ENCODE assay signal across 1 cellular context in genomic region chr19:44002566-44003460, GRCh38.
TF ChIP-seq lines count a peak whose summit lies in the region.

TSS of gene ZNF230 (plus strand) at chr19:44002957. CDS start at chr19:44007079, 4,122 bp downstream.

TF ChIP-seq in HEK293, 187 proteins besides CTCF, POLR2A, EP300 and RAD21 (continued from another document):
- TF ChIP-seq ZNF148 (tag by site-specific recombination; IDR thresholded peaks at IDR 0.05; ENCODE audit: borderline replicate concordance): no peak
- TF ChIP-seq ZFP41 (tag by site-specific recombination; IDR thresholded peaks at IDR 0.05; ENCODE audit: borderline replicate concordance): no peak
- no peak; the same call in 1 of the 2 replicates for TF ChIP-seq ZNF792 (tag by site-specific recombination; IDR thresholded peaks at IDR 0.05)
- no peak for TF ChIP-seq ZNF830 (tag by site-specific recombination; IDR thresholded peaks at IDR 0.05; ENCODE audit: low read depth)
- TF ChIP-seq BCL11A (tag by site-specific recombination; IDR thresholded peaks at IDR 0.05; ENCODE audit: low read depth): peak; percentile 34; the same call in 1 of the 2 replicates
- 0 out of 2 replicates have a peak, but pooled peaks have one; percentile 20 for TF ChIP-seq ZNF146 (tag by site-specific recombination; IDR thresholded peaks at IDR 0.05)
- TF ChIP-seq ZNF449 (tag by site-specific recombination; IDR thresholded peaks at IDR 0.05): no peak; the same call in none of the 2 replicates
- no peak for TF ChIP-seq RBAK (tag by site-specific recombination; IDR thresholded peaks at IDR 0.05)
- peak; percentile 92 for TF ChIP-seq ZNF660 (tag by site-specific recombination; IDR thresholded peaks at IDR 0.05)
- peak; percentile 50; the same call in 1 of the 2 replicates for TF ChIP-seq ZNF341 (tag by site-specific recombination; IDR thresholded peaks at IDR 0.05; ENCODE audit: low read depth)
- TF ChIP-seq IKZF3 (tag by site-specific recombination; IDR thresholded peaks at IDR 0.05): peak; percentile 95
- no peak for TF ChIP-seq ZNF302 (tag by site-specific recombination; IDR thresholded peaks at IDR 0.05; ENCODE audit: low read depth)
- TF ChIP-seq ZNF514 (tag by site-specific recombination; IDR thresholded peaks at IDR 0.05): no peak
- no peak for TF ChIP-seq ZNF704 (tag by site-specific recombination; IDR thresholded peaks at IDR 0.05)
- TF ChIP-seq ATF2 (tag by site-specific recombination; IDR thresholded peaks at IDR 0.05; ENCODE audit: low read depth): no peak
- 0 out of 2 replicates have a peak, but pooled peaks have one; percentile 6 for TF ChIP-seq ZNF664 (tag by site-specific recombination; IDR thresholded peaks at IDR 0.05)
- TF ChIP-seq ZNF561 (tag by site-specific recombination; IDR thresholded peaks at IDR 0.05; ENCODE audit: borderline replicate concordance): no peak; the same call in 1 of the 2 replicates
- peak; percentile 81 for TF ChIP-seq ZBTB10 (tag by site-specific recombination; IDR thresholded peaks at IDR 0.05)
- no peak for TF ChIP-seq ZNF560 (tag by site-specific recombination; IDR thresholded peaks at IDR 0.05; ENCODE audit: borderline replicate concordance)
- TF ChIP-seq PBX3 (CRISPR knock-in tag; IDR thresholded peaks at IDR 0.05): 0 out of 2 replicates have a peak, but pooled peaks have one; percentile 23
- TF ChIP-seq ZNF292 (tag by site-specific recombination; IDR thresholded peaks at IDR 0.05; ENCODE audit: borderline replicate concordance, low read depth): no peak
- TF ChIP-seq ZNF211 (tag by site-specific recombination; IDR thresholded peaks at IDR 0.05; ENCODE audit: low read depth): no peak
- TF ChIP-seq ZNF521 (tag by site-specific recombination; IDR thresholded peaks at IDR 0.05): no peak
- no peak for TF ChIP-seq ZNF837 (tag by site-specific recombination; IDR thresholded peaks at IDR 0.05)
- no peak for TF ChIP-seq SALL2 (tag by site-specific recombination; IDR thresholded peaks at IDR 0.05; ENCODE audit: borderline replicate concordance)
- peak; percentile 33 for TF ChIP-seq KLF16 (tag by site-specific recombination; IDR thresholded peaks at IDR 0.05)
- TF ChIP-seq ZNF350 (tag by site-specific recombination; IDR thresholded peaks at IDR 0.05): no peak
- TF ChIP-seq ZNF311 (tag by site-specific recombination; IDR thresholded peaks at IDR 0.05; ENCODE audit: borderline replicate concordance): no peak
- peak; percentile 4 for TF ChIP-seq ZFHX2 (tag by site-specific recombination; conservative IDR thresholded peaks at IDR 0.05)
- no peak for TF ChIP-seq ZNF280C (tag by site-specific recombination; IDR thresholded peaks at IDR 0.05)
- TF ChIP-seq ZNF549 (tag by site-specific recombination; IDR thresholded peaks at IDR 0.05): no peak
- TF ChIP-seq KLF7 (tag by site-specific recombination; IDR thresholded peaks at IDR 0.05; ENCODE audit: borderline replicate concordance): no peak
- no peak for TF ChIP-seq KLF1 (tag by site-specific recombination; IDR thresholded peaks at IDR 0.05)
- TF ChIP-seq ZNF530 (tag by site-specific recombination; IDR thresholded peaks at IDR 0.05; ENCODE audit: low read depth): peak; percentile 16; the same call in 1 of the 2 replicates
- 0 out of 2 replicates have a peak, but pooled peaks have one; percentile 10 for TF ChIP-seq ZNF423 (tag by site-specific recombination; IDR thresholded peaks at IDR 0.05)
- peak; percentile 54; the same call in 1 of the 2 replicates for TF ChIP-seq ZNF394 (tag by site-specific recombination; IDR thresholded peaks at IDR 0.05; ENCODE audit: borderline replicate concordance)
- peak; percentile 56; the same call in 1 of the 2 replicates for TF ChIP-seq MYNN (tag by site-specific recombination; IDR thresholded peaks at IDR 0.05; ENCODE audit: borderline replicate concordance)
- no peak for TF ChIP-seq ZNF155 (tag by site-specific recombination; IDR thresholded peaks at IDR 0.05)
- TF ChIP-seq ZNF202 (tag by site-specific recombination; IDR thresholded peaks at IDR 0.05; ENCODE audit: borderline replicate concordance): no peak
- peak; percentile 78 for TF ChIP-seq SP7 (tag by site-specific recombination; IDR thresholded peaks at IDR 0.05)
- no peak for TF ChIP-seq PRDM6 (tag by site-specific recombination; IDR thresholded peaks at IDR 0.05)
- TF ChIP-seq KLF10 (tag by site-specific recombination; IDR thresholded peaks at IDR 0.05): no peak
- TF ChIP-seq ZNF404 (tag by site-specific recombination; IDR thresholded peaks at IDR 0.05): no peak
- no peak for TF ChIP-seq ZNF529 (tag by site-specific recombination; IDR thresholded peaks at IDR 0.05; ENCODE audit: insufficient replicate concordance)
